Comparison of ENCODE assay signal across 8 cellular contexts in genomic region chr5:140725799-140726471, GRCh38. TPM values are rescaled to one million over a fixed set of nuclear protein-coding genes. Genes with fewer than 3 reads are reported as not detected.
DNase-seq lines count a peak whose midpoint lies in the region; ATAC-seq, FAIRE-seq and TF ChIP-seq lines count a peak whose summit lies in the region.

No MANE protein-coding gene starts in this region.

- FAIRE-seq in GM18507 (lab: Jason Lieb, UNC) = peak; percentile 88

- H3K27ac Mint-ChIP-seq in endothelial cell (ENCODE audit: unreplicated experiment) = peak overlapping the region; percentile 76
- H3K27ac Mint-ChIP-seq in naive thymus-derived CD4-positive, alpha-beta T cell = peak overlapping the region in 7 of 9 donors; percentile 51 to 93 (median 77)

- no peak overlapping the region for H3K27ac ChIP-seq in naive thymus-derived CD4-positive, alpha-beta T cell (ENCODE audit: low read depth, low read length)
- no peak overlapping the region for H3K27ac ChIP-seq in OCI-LY7 (ENCODE audit: low read depth, low read length, poor library complexity, severe bottlenecking)

- POLR2A ChIA-PET in naive thymus-derived CD4-positive, alpha-beta T cell (lab: Charles Lee) = interaction anchor here (0.6 to 1.0 kb wide), 2 partner anchors 15 to 26 kb away, joined by 3 to 5 read pairs; partner anchors contain the start of gene ZMAT2
- POLR2A ChIA-PET in OCI-LY7 (lab: Charles Lee) = interaction anchor here (0.6 kb wide), 1 partner anchor 42 kb away, joined by 3 read pairs; no protein-coding TSS in a partner anchor

- H3K4me3 ChIP-seq in naive thymus-derived CD4-positive, alpha-beta T cell (ENCODE audit: low read length) = peak overlapping the region; percentile 40
- H3K4me3 ChIP-seq in OCI-LY7 (ENCODE audit: low read depth, low read length, poor library complexity, severe bottlenecking) = no peak overlapping the region

- H3K9me3 Mint-ChIP-seq in endothelial cell (ENCODE audit: unreplicated experiment) = no peaks in the 10 kb centered on the region
- H3K9me3 Mint-ChIP-seq in naive thymus-derived CD4-positive, alpha-beta T cell = peaks cover 0 to 16% (median 2%) of the 10 kb centered on the region in 11 donors

- H3K4me1 ChIP-seq in naive thymus-derived CD4-positive, alpha-beta T cell (ENCODE audit: control insufficient read depth in 2 of 2, insufficient read depth in 2 of 2, low read length in 2 of 2) = no peaks in the 10 kb centered on the region
- H3K4me1 ChIP-seq in OCI-LY7 (ENCODE audit: insufficient read depth, low read length, poor library complexity, severe bottlenecking) = no peaks in the 10 kb centered on the region

- peak overlapping the region; percentile 88 for H3K4me3 Mint-ChIP-seq in endothelial cell (ENCODE audit: unreplicated experiment)
- peak overlapping the region; percentile 37 to 81 (median 68) for H3K4me3 Mint-ChIP-seq in naive thymus-derived CD4-positive, alpha-beta T cell

- peaks cover 5% of the 10 kb centered on the region for H3K27me3 Mint-ChIP-seq in endothelial cell (ENCODE audit: unreplicated experiment)
- H3K27me3 Mint-ChIP-seq in naive thymus-derived CD4-positive, alpha-beta T cell = peaks cover 26 to 49% (median 35%) of the 10 kb centered on the region in 5 donors

- no peaks in the 10 kb centered on the region for H4K20me1 ChIP-seq in OCI-LY7 (ENCODE audit: insufficient read depth, low read length)

- no peaks in the 10 kb centered on the region for H3K9me3 ChIP-seq in naive thymus-derived CD4-positive, alpha-beta T cell (ENCODE audit: control insufficient read depth in 2 of 3, low read length in 3 of 3)
- H3K9me3 ChIP-seq in OCI-LY7 (ENCODE audit: low read length) = no peaks in the 10 kb centered on the region

- H3K79me2 ChIP-seq in OCI-LY7 (ENCODE audit: insufficient read depth, low read depth, low read length) = no peaks in the 10 kb centered on the region

- peak; percentile 91 for ATAC-seq in HG02763 (IDR thresholded peaks at IDR 0.05; ENCODE audit: unreplicated experiment)
- peak; percentile 93 for ATAC-seq in naive thymus-derived CD4-positive, alpha-beta T cell
- peak; percentile 98 for ATAC-seq in stimulated activated naive CD8-positive, alpha-beta T cell treated with anti-CD3 and anti-CD28 coated beads, Interleukin-15, Interleukin-2, amounts not matched to agents 100 U/mL and 50 U/mL, for 24 hours

- H3K4me2 ChIP-seq in OCI-LY7 (ENCODE audit: low read length) = no peak overlapping the region

- intact Hi-C loops in naive thymus-derived CD4-positive, alpha-beta T cell (cut with micrococcal nuclease) = loop anchor here (1.0 to 10.0 kb wide), 2 partner anchors 15 to 261 kb away; no protein-coding TSS in a partner anchor
- intact Hi-C loops in OCI-LY7 (cut with micrococcal nuclease; ENCODE audit: unreplicated experiment) = no loop called here

- no peaks in the 10 kb centered on the region for H3K36me3 ChIP-seq in naive thymus-derived CD4-positive, alpha-beta T cell (ENCODE audit: control insufficient read depth in 2 of 3, insufficient read depth in 3 of 3, low read length in 3 of 3)
- no peaks in the 10 kb centered on the region for H3K36me3 ChIP-seq in OCI-LY7 (ENCODE audit: insufficient read depth, low read length)

- no peaks in the 10 kb centered on the region for H3K9me2 ChIP-seq in OCI-LY7 (ENCODE audit: insufficient read depth, low read length)

- no TSS peak for BruUV-seq in OCI-LY7 (replicated peaks; lab: Mats Ljungman, UMichigan)

- CTCF ChIA-PET in naive thymus-derived CD4-positive, alpha-beta T cell (lab: Charles Lee) = interaction anchor here (1.2 kb wide), 1 partner anchor 15 kb away, joined by 7 read pairs; no protein-coding TSS in a partner anchor
- CTCF ChIA-PET in OCI-LY7 (lab: Charles Lee; ENCODE audit: unreplicated experiment) = no interaction called here

- no peak overlapping the region for H2AFZ ChIP-seq in OCI-LY7 (ENCODE audit: low read length)

- H3K36me3 Mint-ChIP-seq in endothelial cell (ENCODE audit: low read depth, unreplicated experiment) = no peaks in the 10 kb centered on the region
- no peaks in the 10 kb centered on the region for H3K36me3 Mint-ChIP-seq in naive thymus-derived CD4-positive, alpha-beta T cell

- H3K4me1 Mint-ChIP-seq in endothelial cell (ENCODE audit: unreplicated experiment) = peaks cover 3% of the 10 kb centered on the region
- peaks cover 0 to 22% (median 17%) of the 10 kb centered on the region in 7 donors for H3K4me1 Mint-ChIP-seq in naive thymus-derived CD4-positive, alpha-beta T cell

- peaks cover 0 to 4% of the 10 kb centered on the region in 2 donors for H3K27me3 ChIP-seq in naive thymus-derived CD4-positive, alpha-beta T cell (ENCODE audit: control insufficient read depth in 2 of 2, insufficient read depth in 2 of 2, low read length in 2 of 2)

- no peak for TF ChIP-seq CTCF in endothelial cell (IDR thresholded peaks at IDR 0.05; ENCODE audit: unreplicated experiment)
- TF ChIP-seq CTCF in OCI-LY7 (conservative IDR thresholded peaks at IDR 0.05; ENCODE audit: low read length) = no peak

- DNase-seq in GM18507 (ENCODE audit: extremely low spot score, insufficient read length, low read depth) = peak; percentile 15
- DNase-seq in NCI-H446 treated with DMSO at 0.1 percent for 48 hours (lab: John Stamatoyannopoulos, UW) = peak; percentile 27
- DNase-seq in activated CD8-positive, alpha-beta memory T cell treated with anti-CD3 and anti-CD28 coated beads for 48 hours (ENCODE audit: low read depth in 2 of 3, low spot score in 2 of 3) = peak; percentile 54 to 87 (median 59)
- DNase-seq in endothelial cell (ENCODE audit: low spot score) = peak; percentile 62
- peak; percentile 9 to 80 (median 45) for DNase-seq in naive thymus-derived CD4-positive, alpha-beta T cell
- DNase-seq in stimulated activated naive CD8-positive, alpha-beta T cell treated with anti-CD3 and anti-CD28 coated beads, Interleukin-15, Interleukin-2, amounts not matched to agents 100 U/mL and 50 U/mL, for 24 hours = peak; percentile 76
- no peak for DNase-seq in OCI-LY7 (ENCODE audit: low spot score)

RNA-seq across cellular contexts. Expression of gene ZMAT2, which starts 25.7 kb away (rescaled TPM):
- total RNA-seq in endothelial cell (ENCODE audit: unreplicated experiment) (51.0 TPM), OCI-LY7 (2022) (41.6 and 44.9 TPM in 2 replicates)
- total RNA-seq in naive thymus-derived CD4-positive, alpha-beta T cell = 10 to 100 TPM; 37.7 to 63.0 (median 55.1) TPM
- 10 to 100 TPM; 75.1 to 76.4 TPM for polyA plus RNA-seq in naive thymus-derived CD4-positive, alpha-beta T cell
- 24.8 and 40.0 TPM in 2 replicates for total RNA-seq in OCI-LY7 (2014; rRNA removed; shearing (Covaris generic))

RNA-seq across cellular contexts. Expression of gene HARS2, which starts 34.7 kb away (rescaled TPM):
- total RNA-seq in endothelial cell (ENCODE audit: unreplicated experiment) (37.0 TPM), OCI-LY7 (2022) (27.3 and 27.5 TPM in 2 replicates)
- total RNA-seq in naive thymus-derived CD4-positive, alpha-beta T cell = 10 to 100 TPM; 25.4 to 59.6 (median 38.8) TPM
- 10 to 100 TPM; 23.5 to 30.7 TPM for polyA plus RNA-seq in naive thymus-derived CD4-positive, alpha-beta T cell
- total RNA-seq in OCI-LY7 (2014; rRNA removed; shearing (Covaris generic)) = 20.8 and 23.4 TPM in 2 replicates

RNA-seq across cellular contexts. Expression of gene HARS1, which starts 34.8 kb away (rescaled TPM):
- total RNA-seq in endothelial cell (ENCODE audit: unreplicated experiment) = 75.0 TPM
- total RNA-seq in naive thymus-derived CD4-positive, alpha-beta T cell = 10 to 100 TPM; 48.7 to 85.7 (median 68.5) TPM
- polyA plus RNA-seq in naive thymus-derived CD4-positive, alpha-beta T cell = 10 to 100 TPM; 62.2 to 68.8 TPM
- total RNA-seq in OCI-LY7 (2014; rRNA removed; shearing (Covaris generic)) = 43.7 and 44.3 TPM in 2 replicates
- total RNA-seq in OCI-LY7 (2022) = 61.4 and 61.6 TPM in 2 replicates

RNA-seq across cellular contexts. Expression of gene DND1, which starts 52.6 kb away (rescaled TPM):
- total RNA-seq in endothelial cell (ENCODE audit: unreplicated experiment) = 1.8 TPM
- 1 to 10 TPM; 2.1 to 5.0 (median 3.3) TPM for total RNA-seq in naive thymus-derived CD4-positive, alpha-beta T cell
- under 1 TPM in 1 of 2 donors, not detected in 1; 0.15 TPM for polyA plus RNA-seq in naive thymus-derived CD4-positive, alpha-beta T cell
- 2.2 and 3.6 TPM in 2 replicates for total RNA-seq in OCI-LY7 (2014; rRNA removed; shearing (Covaris generic))
- 2.7 and 4.5 TPM in 2 replicates for total RNA-seq in OCI-LY7 (2022)
